Comparison of ENCODE assay signal across 22 cellular contexts in genomic region chr20:24376523-24377085, GRCh38.
DNase-seq lines count a peak whose midpoint lies in the region; ATAC-seq and TF ChIP-seq lines count a peak whose summit lies in the region.
"Had no signal": no experiment of that assay in that cellular context is flagged by ENCODE, and none has a peak within 500 bp of the region (broad histone marks: within the 10 kb centered on the region; RNA-seq: fewer than 3 reads in every experiment).

No MANE protein-coding gene starts in this region.

- no peaks in the 10 kb centered on the region for H3K36me3 Mint-ChIP-seq in activated naive CD4-positive, alpha-beta T cell treated with anti-CD3 and anti-CD28 coated beads for 36 hours (ENCODE audit: low read depth)
- H3K36me3 Mint-ChIP-seq: CD8-positive, alpha-beta T cell; IgD-negative memory B cell had no signal

- H3K4me3 ChIP-seq in ACC112 (ENCODE audit: low read depth, low read length) (no peak overlapping the region), cardiac fibroblast (replicated peaks in 1 of 2; ENCODE audit: low read depth in 2 of 2, low read length in 2 of 2) (no peak overlapping the region)
- H3K4me3 ChIP-seq: esophagus squamous epithelium had no signal

- DNase-seq in H4 (ENCODE audit: low spot score): peak; percentile 23
- peak; percentile 19 to 56 for DNase-seq in cardiac fibroblast (ENCODE audit: low read depth in 2 of 2)
- DNase-seq in foreskin keratinocyte: peak; percentile 18 to 35
- no peak for DNase-seq in superior temporal gyrus (ENCODE audit: extremely low spot score)
- DNase-seq in activated naive CD4-positive, alpha-beta T cell treated with anti-CD3 and anti-CD28 coated beads, Interleukin-2, amount 50 U/mL, for 16 hours: no peak
- no peak for DNase-seq in activated naive CD4-positive, alpha-beta T cell treated with anti-CD3 and anti-CD28 coated beads for 36 hours
- DNase-seq: activated CD4-positive, alpha-beta T cell treated with anti-CD3 and anti-CD28 coated beads for 48 hours; activated naive CD8-positive, alpha-beta T cell treated with anti-CD3 and anti-CD28 coated beads, Interleukin-2, amount 50 U/mL, for 24 hours; CD8-positive, alpha-beta T cell; central memory CD4-positive, alpha-beta T cell; effector CD8-positive, alpha-beta T cell; esophagus squamous epithelium; hippocampal formation; islet precursor cell; NCI-H146; NCI-H524 treated with DMSO at 0.1 percent for 48 hours; SIG-M5 had no signal

- H3K9me3 Mint-ChIP-seq in activated naive CD4-positive, alpha-beta T cell treated with anti-CD3 and anti-CD28 coated beads for 36 hours: no peaks in the 10 kb centered on the region
- H3K9me3 Mint-ChIP-seq: activated naive CD8-positive, alpha-beta T cell treated with anti-CD3 and anti-CD28 coated beads, Interleukin-2, amount 50 U/mL, for 24 hours; activated T-helper 17 cell treated with anti-CD3 and anti-CD28 coated beads, Interleukin-2, amount 50 U/mL, for 72 hours; CD8-positive, alpha-beta T cell; IgD-negative memory B cell had no signal

- CTCF ChIA-PET in activated naive CD4-positive, alpha-beta T cell treated with anti-CD3 and anti-CD28 coated beads for 36 hours (lab: Charles Lee): no interaction called here

- peaks cover 18% of the 10 kb centered on the region for H3K4me1 ChIP-seq in ACC112 (ENCODE audit: control insufficient read depth, insufficient read depth, low read length, unreplicated experiment)
- H3K4me1 ChIP-seq in foreskin keratinocyte: peaks cover 6% of the 10 kb centered on the region
- H3K4me1 ChIP-seq: esophagus squamous epithelium had no signal

- H3K79me2 ChIP-seq in ACC112 (ENCODE audit: control insufficient read depth, insufficient read depth, low read length, unreplicated experiment): no peaks in the 10 kb centered on the region

- intact Hi-C loops in activated naive CD4-positive, alpha-beta T cell treated with anti-CD3 and anti-CD28 coated beads for 36 hours (cut with micrococcal nuclease): no loop called here

- H3K27me3 ChIP-seq in ACC112 (ENCODE audit: insufficient read depth, low read length) (no peaks in the 10 kb centered on the region), foreskin keratinocyte (no peaks in the 10 kb centered on the region)
- H3K27me3 ChIP-seq: esophagus squamous epithelium, neutrophil had no signal

- H2AFZ ChIP-seq in ACC112 (ENCODE audit: low read length, unreplicated experiment): no peak overlapping the region

- H3K4me3 Mint-ChIP-seq in activated naive CD4-positive, alpha-beta T cell treated with anti-CD3 and anti-CD28 coated beads for 36 hours: no peak overlapping the region
- H3K4me3 Mint-ChIP-seq: activated naive CD8-positive, alpha-beta T cell treated with anti-CD3 and anti-CD28 coated beads, Interleukin-2, amount 50 U/mL, for 24 hours; activated T-helper 17 cell treated with anti-CD3 and anti-CD28 coated beads, Interleukin-2, amount 50 U/mL, for 72 hours; CD8-positive, alpha-beta T cell; IgD-negative memory B cell had no signal

- H3K27ac Mint-ChIP-seq in activated naive CD4-positive, alpha-beta T cell treated with anti-CD3 and anti-CD28 coated beads for 36 hours: no peak overlapping the region
- H3K27ac Mint-ChIP-seq: activated naive CD8-positive, alpha-beta T cell treated with anti-CD3 and anti-CD28 coated beads, Interleukin-2, amount 50 U/mL, for 24 hours; activated T-helper 17 cell treated with anti-CD3 and anti-CD28 coated beads, Interleukin-2, amount 50 U/mL, for 72 hours; CD8-positive, alpha-beta T cell; IgD-negative memory B cell had no signal

- H3K27ac ChIP-seq in ACC112 (ENCODE audit: low read depth, low read length) (peak overlapping the region; percentile 24), foreskin keratinocyte (no peak overlapping the region)
- H3K27ac ChIP-seq: esophagus squamous epithelium, neutrophil had no signal

- H3K36me3 ChIP-seq in ACC112 (ENCODE audit: insufficient read depth, low read length): no peaks in the 10 kb centered on the region
- H3K36me3 ChIP-seq: esophagus squamous epithelium, neutrophil had no signal

- no peak for ATAC-seq in foreskin keratinocyte
- ATAC-seq in GM19397 (IDR thresholded peaks at IDR 0.05; ENCODE audit: unreplicated experiment): no peak
- ATAC-seq: activated naive CD8-positive, alpha-beta T cell treated with anti-CD3 and anti-CD28 coated beads, Interleukin-2, amount 50 U/mL, for 24 hours; activated T-helper 17 cell treated with anti-CD3 and anti-CD28 coated beads, Interleukin-2, amount 50 U/mL, for 72 hours; CD8-positive, alpha-beta T cell had no signal

- no peaks in the 10 kb centered on the region for H3K27me3 Mint-ChIP-seq in activated naive CD4-positive, alpha-beta T cell treated with anti-CD3 and anti-CD28 coated beads for 36 hours (ENCODE audit: low read depth)
- H3K27me3 Mint-ChIP-seq: activated naive CD8-positive, alpha-beta T cell treated with anti-CD3 and anti-CD28 coated beads, Interleukin-2, amount 50 U/mL, for 24 hours; IgD-negative memory B cell had no signal

- no peak for TF ChIP-seq CTCF in cardiac fibroblast (IDR thresholded peaks at IDR 0.05; ENCODE audit: low read depth, low read length)
- TF ChIP-seq CTCF in foreskin keratinocyte (conservative IDR thresholded peaks at IDR 0.05): no peak

- H3K4me1 Mint-ChIP-seq in activated naive CD4-positive, alpha-beta T cell treated with anti-CD3 and anti-CD28 coated beads for 36 hours (ENCODE audit: low read depth): no peaks in the 10 kb centered on the region
- H3K4me1 Mint-ChIP-seq: activated naive CD8-positive, alpha-beta T cell treated with anti-CD3 and anti-CD28 coated beads, Interleukin-2, amount 50 U/mL, for 24 hours; activated T-helper 17 cell treated with anti-CD3 and anti-CD28 coated beads, Interleukin-2, amount 50 U/mL, for 72 hours; IgD-negative memory B cell had no signal

Comparison
In these comparisons a context has a peak if more than half of its experiments do, and no peak if none do; other contexts are left out.
1. DNase-seq: peak in H4 (single experiment), cardiac fibroblast (2 of 2) and foreskin keratinocyte (2 of 2); none in superior temporal gyrus (single experiment), activated naive CD4-positive, alpha-beta T cell treated with anti-CD3 and anti-CD28 coated beads, Interleukin-2, amount 50 U/mL, for 16 hours (single experiment) and activated naive CD4-positive, alpha-beta T cell treated with anti-CD3 and anti-CD28 coated beads for 36 hours (single experiment).